In the genomic region with DNA sequence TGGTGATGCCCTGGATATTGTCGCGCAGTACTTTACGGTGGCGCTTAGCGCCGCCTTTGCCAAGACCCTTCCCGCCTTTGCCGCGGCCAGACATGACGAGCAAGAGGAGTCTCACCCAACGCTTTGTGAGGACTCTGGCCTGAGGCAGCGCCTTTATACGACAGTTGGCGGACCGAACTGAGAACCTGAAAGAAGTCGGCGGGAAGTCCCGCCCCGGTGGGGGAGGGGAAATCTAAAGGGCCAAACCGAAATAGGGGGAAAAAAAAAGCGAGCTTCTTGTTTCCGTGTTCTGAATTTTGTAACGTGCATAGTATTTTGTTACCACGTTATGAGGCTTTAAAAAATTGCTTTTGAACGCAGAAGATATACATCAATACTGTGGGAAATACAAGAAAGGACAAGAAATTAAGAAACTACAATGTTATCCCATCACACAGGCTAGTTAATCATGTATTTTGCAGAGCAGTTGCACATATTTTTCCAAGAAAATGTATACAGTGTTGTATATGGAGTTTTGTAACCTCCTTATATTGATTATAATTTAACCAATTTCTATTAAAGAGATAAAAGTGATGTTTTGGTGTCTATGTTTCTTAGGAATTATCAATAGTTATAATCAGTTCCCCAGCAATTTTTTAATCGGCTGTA, we compare ENCODE assay signal across 8 cellular contexts.
DNase-seq lines count a peak whose midpoint lies in the region; ATAC-seq and TF ChIP-seq lines count a peak whose summit lies in the region.
"Not testable (repeated sequence)": the region's sequence is repeated elsewhere in the genome, so short reads cannot be mapped to it uniquely, and the experiment has no call there.

No MANE protein-coding gene starts in this region.

- peaks cover 5 to 33% (median 15%) of the 10 kb centered on the region in 4 donors for H3K4me1 ChIP-seq in liver (ENCODE audit: control insufficient read depth in 4 of 4, insufficient read depth in 4 of 4, low read length in 3 of 4)

- not testable (repeated sequence) for H3K9me3 ChIP-seq in liver (ENCODE audit: control insufficient read depth in 4 of 4, low read length in 3 of 4)

- H3K36me3 ChIP-seq in liver (ENCODE audit: control insufficient read depth in 4 of 4, insufficient read depth in 3 of 4, low read depth in 1 of 4, low read length in 3 of 4), result not testable (repeated sequence)

- H3K9ac ChIP-seq in liver (ENCODE audit: low read depth in 1 of 2, low read length in 2 of 2), result peak overlapping the region; percentile 47 to 66

- H3K27me3 ChIP-seq in liver (ENCODE audit: control insufficient read depth in 4 of 4, insufficient read depth in 4 of 4, low read length in 3 of 4), result not testable (repeated sequence)

- TF ChIP-seq RAD21 in liver (IDR thresholded peaks at IDR 0.05), result not testable (repeated sequence)

- peak; percentile 82 for ATAC-seq in GM21360 (IDR thresholded peaks at IDR 0.05; ENCODE audit: unreplicated experiment)
- peak; percentile 61 for ATAC-seq in HG03457 (IDR thresholded peaks at IDR 0.05; ENCODE audit: unreplicated experiment)

- DNase-seq in COLO668 (lab: John Stamatoyannopoulos, UW; ENCODE audit: unreplicated experiment), result peak; percentile 48
- peak; percentile 93 for DNase-seq in NCI-H748 (lab: John Stamatoyannopoulos, UW; ENCODE audit: unreplicated experiment)
- peak; percentile 88 for DNase-seq in activated CD4-positive, alpha-beta T cell treated with anti-CD3 and anti-CD28 coated beads for 48 hours
- not testable (repeated sequence) for DNase-seq in coronary artery (ENCODE audit: low spot score)
- peak; percentile 66 to 80 for DNase-seq in stimulated activated CD4-positive, alpha-beta T cell treated with anti-CD3 and anti-CD28 coated beads, Interleukin-2, amount 100 ng/mL, for 24 hours

- H3K27ac ChIP-seq in coronary artery (peak overlapping the region in 1 of 2 donors; percentile 81), liver (ENCODE audit: low read depth in 1 of 2, low read length in 2 of 2) (peak overlapping the region; percentile 78 to 95)

- TF ChIP-seq CTCF in coronary artery (IDR thresholded peaks at IDR 0.05); liver (IDR thresholded peaks at IDR 0.05; ENCODE audit: low read depth, low read length, missing input control): not testable (repeated sequence)

- 5% methylated on average over 22 of the region's 26 CpGs for WGBS in liver

- H3K4me3 ChIP-seq in coronary artery (peak overlapping the region; percentile 67), liver (ENCODE audit: low read depth in 1 of 3, low read length in 3 of 3) (peak overlapping the region; percentile 23 to 52 (median 49))

TF ChIP-seq in liver, 16 proteins besides CTCF, POLR2A, EP300 and RAD21:
- peak; percentile 27 to 48 for TF ChIP-seq HNF4A (conservative IDR thresholded peaks at IDR 0.05)
- TF ChIP-seq, protein P1, sequence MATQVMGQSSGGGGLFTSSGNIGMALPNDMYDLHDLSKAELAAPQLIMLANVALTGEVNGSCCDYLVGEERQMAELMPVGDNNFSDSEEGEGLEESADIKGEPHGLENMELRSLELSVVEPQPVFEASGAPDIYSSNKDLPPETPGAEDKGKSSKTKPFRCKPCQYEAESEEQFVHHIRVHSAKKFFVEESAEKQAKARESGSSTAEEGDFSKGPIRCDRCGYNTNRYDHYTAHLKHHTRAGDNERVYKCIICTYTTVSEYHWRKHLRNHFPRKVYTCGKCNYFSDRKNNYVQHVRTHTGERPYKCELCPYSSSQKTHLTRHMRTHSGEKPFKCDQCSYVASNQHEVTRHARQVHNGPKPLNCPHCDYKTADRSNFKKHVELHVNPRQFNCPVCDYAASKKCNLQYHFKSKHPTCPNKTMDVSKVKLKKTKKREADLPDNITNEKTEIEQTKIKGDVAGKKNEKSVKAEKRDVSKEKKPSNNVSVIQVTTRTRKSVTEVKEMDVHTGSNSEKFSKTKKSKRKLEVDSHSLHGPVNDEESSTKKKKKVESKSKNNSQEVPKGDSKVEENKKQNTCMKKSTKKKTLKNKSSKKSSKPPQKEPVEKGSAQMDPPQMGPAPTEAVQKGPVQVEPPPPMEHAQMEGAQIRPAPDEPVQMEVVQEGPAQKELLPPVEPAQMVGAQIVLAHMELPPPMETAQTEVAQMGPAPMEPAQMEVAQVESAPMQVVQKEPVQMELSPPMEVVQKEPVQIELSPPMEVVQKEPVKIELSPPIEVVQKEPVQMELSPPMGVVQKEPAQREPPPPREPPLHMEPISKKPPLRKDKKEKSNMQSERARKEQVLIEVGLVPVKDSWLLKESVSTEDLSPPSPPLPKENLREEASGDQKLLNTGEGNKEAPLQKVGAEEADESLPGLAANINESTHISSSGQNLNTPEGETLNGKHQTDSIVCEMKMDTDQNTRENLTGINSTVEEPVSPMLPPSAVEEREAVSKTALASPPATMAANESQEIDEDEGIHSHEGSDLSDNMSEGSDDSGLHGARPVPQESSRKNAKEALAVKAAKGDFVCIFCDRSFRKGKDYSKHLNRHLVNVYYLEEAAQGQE (IDR thresholded peaks at IDR 0.05), result peak; percentile 63
- TF ChIP-seq GABPA (IDR thresholded peaks at IDR 0.05 in 1 of 2, conservative IDR thresholded peaks at IDR 0.05 in 1 of 2), result peak; percentile 14 to 63
- TF ChIP-seq, protein P2, sequence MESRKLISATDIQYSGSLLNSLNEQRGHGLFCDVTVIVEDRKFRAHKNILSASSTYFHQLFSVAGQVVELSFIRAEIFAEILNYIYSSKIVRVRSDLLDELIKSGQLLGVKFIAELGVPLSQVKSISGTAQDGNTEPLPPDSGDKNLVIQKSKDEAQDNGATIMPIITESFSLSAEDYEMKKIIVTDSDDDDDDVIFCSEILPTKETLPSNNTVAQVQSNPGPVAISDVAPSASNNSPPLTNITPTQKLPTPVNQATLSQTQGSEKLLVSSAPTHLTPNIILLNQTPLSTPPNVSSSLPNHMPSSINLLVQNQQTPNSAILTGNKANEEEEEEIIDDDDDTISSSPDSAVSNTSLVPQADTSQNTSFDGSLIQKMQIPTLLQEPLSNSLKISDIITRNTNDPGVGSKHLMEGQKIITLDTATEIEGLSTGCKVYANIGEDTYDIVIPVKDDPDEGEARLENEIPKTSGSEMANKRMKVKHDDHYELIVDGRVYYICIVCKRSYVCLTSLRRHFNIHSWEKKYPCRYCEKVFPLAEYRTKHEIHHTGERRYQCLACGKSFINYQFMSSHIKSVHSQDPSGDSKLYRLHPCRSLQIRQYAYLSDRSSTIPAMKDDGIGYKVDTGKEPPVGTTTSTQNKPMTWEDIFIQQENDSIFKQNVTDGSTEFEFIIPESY (IDR thresholded peaks at IDR 0.05), result peak; percentile 96
- peak; percentile 24 to 57 for TF ChIP-seq RXRA (IDR thresholded peaks at IDR 0.05)
- peak; percentile 96 for TF ChIP-seq TAF1 (conservative IDR thresholded peaks at IDR 0.05)
- TF ChIP-seq SP1 (IDR thresholded peaks at IDR 0.05), result peak; percentile 71
- peak; percentile 45 for TF ChIP-seq YY1 (IDR thresholded peaks at IDR 0.05)
